12 cellular contexts compared by ENCODE assay signal in genomic region chr4:161650812-161651211, GRCh38.
A peak's percentile ranks its signal among the peaks of the same experiment; 100 is the strongest.
DNase-seq lines count a peak whose midpoint lies in the region; ATAC-seq and TF ChIP-seq lines count a peak whose summit lies in the region.
"Had no signal": no experiment of that assay in that cellular context is flagged by ENCODE, and none has a peak within 500 bp of the region (broad histone marks: within the 10 kb centered on the region; RNA-seq: fewer than 3 reads in every experiment).

No MANE protein-coding gene starts in this region.

- DNase-seq in KBM-7 (peak; percentile 96), SKM-1 (lab: John Stamatoyannopoulos, UW; ENCODE audit: unreplicated experiment) (peak; percentile 91), pons (ENCODE audit: low spot score) (peak; percentile 82), ecto neural progenitor cell (ENCODE audit: low spot score) (no peak)
- DNase-seq: activated CD4-positive, alpha-beta T cell treated with anti-CD3 and anti-CD28 coated beads for 48 hours; kidney; NCI-H226; T1000 had no signal

- in situ Hi-C loops in KBM-7 (cut with MboI; ENCODE audit: low pct_unique_long_range_greater_than_20kb, low sequenced_read_pairs), result no loop called here

- ATAC-seq in GM18511 (IDR thresholded peaks at IDR 0.05; ENCODE audit: unreplicated experiment) (peak; percentile 51), HG03135 (IDR thresholded peaks at IDR 0.05; ENCODE audit: unreplicated experiment) (no peak), SK-N-SH treated with all-trans-retinoic acid at 6 μM for 48 hours (no peak)
- ATAC-seq: stimulated activated memory B cell treated with anti-CD40 and anti-IgM and Interleukin-4, amounts not matched to agents 10 μg/mL and 1 μg/mL and 100 μg/mL, for 72 hours had no signal

TF ChIP-seq in SK-N-SH treated with all-trans-retinoic acid at 6 μM for 48 hours, 23 proteins besides CTCF, POLR2A, EP300 and RAD21:
- TF ChIP-seq RARB (CRISPR knock-in tag; IDR thresholded peaks at IDR 0.05), result no peak
- TF ChIP-seq ISL1 (CRISPR knock-in tag; IDR thresholded peaks at IDR 0.05), result no peak
- no peak for TF ChIP-seq ZNF70 (CRISPR knock-in tag; IDR thresholded peaks at IDR 0.05)
- TF ChIP-seq ZNF8 (CRISPR knock-in tag; IDR thresholded peaks at IDR 0.05), result no peak
- TF ChIP-seq TOX (CRISPR knock-in tag; IDR thresholded peaks at IDR 0.05; ENCODE audit: borderline replicate concordance), result no peak
- TF ChIP-seq CREB5 (CRISPR knock-in tag; IDR thresholded peaks at IDR 0.05; ENCODE audit: low read depth), result no peak
- TF ChIP-seq SNAI2 (CRISPR knock-in tag; IDR thresholded peaks at IDR 0.05), result no peak
- no peak for TF ChIP-seq ZNF565 (CRISPR knock-in tag; conservative IDR thresholded peaks at IDR 0.05; ENCODE audit: low read depth)
- no peak for TF ChIP-seq OSR1 (CRISPR knock-in tag; IDR thresholded peaks at IDR 0.05)
- TF ChIP-seq TCF4 (CRISPR knock-in tag; IDR thresholded peaks at IDR 0.05; ENCODE audit: borderline replicate concordance), result no peak
- TF ChIP-seq ESRRG (CRISPR knock-in tag; IDR thresholded peaks at IDR 0.05), result no peak
- TF ChIP-seq ZFP3 (CRISPR knock-in tag; IDR thresholded peaks at IDR 0.05), result no peak
- no peak for TF ChIP-seq CSRNP3 (CRISPR knock-in tag; IDR thresholded peaks at IDR 0.05)
- no peak for TF ChIP-seq CSDC2 (CRISPR knock-in tag; IDR thresholded peaks at IDR 0.05)
- TF ChIP-seq ZC3H10 (CRISPR knock-in tag; IDR thresholded peaks at IDR 0.05), result no peak
- no peak for TF ChIP-seq BACH2 (CRISPR knock-in tag; IDR thresholded peaks at IDR 0.05; ENCODE audit: borderline replicate concordance)
- TF ChIP-seq, protein P1, sequence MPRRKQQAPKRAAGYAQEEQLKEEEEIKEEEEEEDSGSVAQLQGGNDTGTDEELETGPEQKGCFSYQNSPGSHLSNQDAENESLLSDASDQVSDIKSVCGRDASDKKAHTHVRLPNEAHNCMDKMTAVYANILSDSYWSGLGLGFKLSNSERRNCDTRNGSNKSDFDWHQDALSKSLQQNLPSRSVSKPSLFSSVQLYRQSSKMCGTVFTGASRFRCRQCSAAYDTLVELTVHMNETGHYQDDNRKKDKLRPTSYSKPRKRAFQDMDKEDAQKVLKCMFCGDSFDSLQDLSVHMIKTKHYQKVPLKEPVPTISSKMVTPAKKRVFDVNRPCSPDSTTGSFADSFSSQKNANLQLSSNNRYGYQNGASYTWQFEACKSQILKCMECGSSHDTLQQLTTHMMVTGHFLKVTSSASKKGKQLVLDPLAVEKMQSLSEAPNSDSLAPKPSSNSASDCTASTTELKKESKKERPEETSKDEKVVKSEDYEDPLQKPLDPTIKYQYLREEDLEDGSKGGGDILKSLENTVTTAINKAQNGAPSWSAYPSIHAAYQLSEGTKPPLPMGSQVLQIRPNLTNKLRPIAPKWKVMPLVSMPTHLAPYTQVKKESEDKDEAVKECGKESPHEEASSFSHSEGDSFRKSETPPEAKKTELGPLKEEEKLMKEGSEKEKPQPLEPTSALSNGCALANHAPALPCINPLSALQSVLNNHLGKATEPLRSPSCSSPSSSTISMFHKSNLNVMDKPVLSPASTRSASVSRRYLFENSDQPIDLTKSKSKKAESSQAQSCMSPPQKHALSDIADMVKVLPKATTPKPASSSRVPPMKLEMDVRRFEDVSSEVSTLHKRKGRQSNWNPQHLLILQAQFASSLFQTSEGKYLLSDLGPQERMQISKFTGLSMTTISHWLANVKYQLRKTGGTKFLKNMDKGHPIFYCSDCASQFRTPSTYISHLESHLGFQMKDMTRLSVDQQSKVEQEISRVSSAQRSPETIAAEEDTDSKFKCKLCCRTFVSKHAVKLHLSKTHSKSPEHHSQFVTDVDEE (CRISPR knock-in tag; IDR thresholded peaks at IDR 0.05), result no peak
- TF ChIP-seq ARNTL (CRISPR knock-in tag; IDR thresholded peaks at IDR 0.05; ENCODE audit: borderline replicate concordance, low read depth), result no peak
- TF ChIP-seq PATZ1 (CRISPR knock-in tag; IDR thresholded peaks at IDR 0.05; ENCODE audit: borderline replicate concordance), result no peak
- TF ChIP-seq, protein P2, sequence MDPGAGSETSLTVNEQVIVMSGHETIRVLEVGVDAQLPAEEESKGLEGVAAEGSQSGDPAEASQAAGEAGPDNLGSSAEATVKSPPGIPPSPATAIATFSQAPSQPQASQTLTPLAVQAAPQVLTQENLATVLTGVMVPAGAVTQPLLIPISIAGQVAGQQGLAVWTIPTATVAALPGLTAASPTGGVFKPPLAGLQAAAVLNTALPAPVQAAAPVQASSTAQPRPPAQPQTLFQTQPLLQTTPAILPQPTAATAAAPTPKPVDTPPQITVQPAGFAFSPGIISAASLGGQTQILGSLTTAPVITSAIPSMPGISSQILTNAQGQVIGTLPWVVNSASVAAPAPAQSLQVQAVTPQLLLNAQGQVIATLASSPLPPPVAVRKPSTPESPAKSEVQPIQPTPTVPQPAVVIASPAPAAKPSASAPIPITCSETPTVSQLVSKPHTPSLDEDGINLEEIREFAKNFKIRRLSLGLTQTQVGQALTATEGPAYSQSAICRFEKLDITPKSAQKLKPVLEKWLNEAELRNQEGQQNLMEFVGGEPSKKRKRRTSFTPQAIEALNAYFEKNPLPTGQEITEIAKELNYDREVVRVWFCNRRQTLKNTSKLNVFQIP (CRISPR knock-in tag; IDR thresholded peaks at IDR 0.05; ENCODE audit: borderline replicate concordance, low read depth), result no peak
